Comparison of ENCODE assay signal across 21 cellular contexts in genomic region chr22:37647317-37647716, GRCh38. TPM values are rescaled to one million over a fixed set of nuclear protein-coding genes. Genes with fewer than 3 reads are reported as not detected.
DNase-seq lines count a peak whose midpoint lies in the region; ATAC-seq, FAIRE-seq and TF ChIP-seq lines count a peak whose summit lies in the region.
"Had no signal": no experiment of that assay in that cellular context is flagged by ENCODE, and none has a peak within 500 bp of the region (broad histone marks: within the 10 kb centered on the region; RNA-seq: fewer than 3 reads in every experiment).

No MANE protein-coding gene starts in this region.

- H3K4me3 ChIP-seq in RWPE2 (ENCODE audit: severe bottlenecking) (no peak overlapping the region), esophagus (ENCODE audit: low read depth in 1 of 2, low read length in 2 of 2) (no peak overlapping the region), pancreas (no peak overlapping the region)
- H3K4me3 ChIP-seq: GM23338 had no signal

- H3K4me1 ChIP-seq in RWPE2 (ENCODE audit: insufficient read depth, poor library complexity, severe bottlenecking) (no peaks in the 10 kb centered on the region), esophagus (ENCODE audit: control insufficient read depth in 2 of 2, insufficient read depth in 2 of 2, low read length in 1 of 2) (peaks cover 0 to 9% of the 10 kb centered on the region in 2 donors), pancreas (no peaks in the 10 kb centered on the region)
- H3K4me1 ChIP-seq: BE2C, Caco-2 had no signal

- ATAC-seq in RWPE2 (ENCODE audit: low read depth) = no peak
- no peak for ATAC-seq in pancreas
- ATAC-seq in GM19035 (IDR thresholded peaks at IDR 0.05; ENCODE audit: unreplicated experiment) = no peak
- ATAC-seq: GM23338, HepG2 had no signal

- intact Hi-C loops in pancreas (cut with DNase I) = loop anchor here in 1 of 3 donors (10.0 kb wide), 1 partner anchor 147 kb away; no protein-coding TSS in a partner anchor

- H3K27ac ChIP-seq in RWPE2 (ENCODE audit: poor library complexity, severe bottlenecking) = no peak overlapping the region
- H3K27ac ChIP-seq in esophagus (ENCODE audit: low read depth in 2 of 2, low read length in 1 of 2) = peak overlapping the region; percentile 13 to 85
- H3K27ac ChIP-seq in pancreas = peak overlapping the region in 3 of 4 donors; percentile 22 to 50 (median 34)

- FAIRE-seq in pancreas (lab: Jason Lieb, UNC) = no peak
- FAIRE-seq: A204.1, D721Med, G401.6, GM12892, GM18507, H54, HepG2 had no signal

- H3K27me3 ChIP-seq in RWPE2 (ENCODE audit: insufficient read depth, poor library complexity, severe bottlenecking) = no peaks in the 10 kb centered on the region
- no peaks in the 10 kb centered on the region for H3K27me3 ChIP-seq in esophagus (ENCODE audit: control insufficient read depth in 1 of 2, insufficient read depth in 2 of 2, low read length in 2 of 2)
- no peaks in the 10 kb centered on the region for H3K27me3 ChIP-seq in pancreas
- H3K27me3 ChIP-seq: BE2C had no signal

- WGBS in esophagus, 2 donors = 90 to 94% methylated on average over 8 to 9 of the region's 9 CpGs
- WGBS in pancreas, 2 donors = 94 to 95% methylated on average over 9 of the region's 9 CpGs

- peaks cover 97% of the 10 kb centered on the region for H3K36me3 ChIP-seq in RWPE2 (ENCODE audit: low read depth)
- H3K36me3 ChIP-seq in esophagus (ENCODE audit: control insufficient read depth in 2 of 2, insufficient read depth in 2 of 2, low read length in 1 of 2) = peaks cover 0 to 46% of the 10 kb centered on the region in 2 donors
- H3K36me3 ChIP-seq in pancreas = no peaks in the 10 kb centered on the region

- no peak for TF ChIP-seq CTCF in RWPE2 (IDR thresholded peaks at IDR 0.05; ENCODE audit: poor library complexity, severe bottlenecking)
- TF ChIP-seq CTCF in pancreas (IDR thresholded peaks at IDR 0.05) = no peak

- H3K9me3 ChIP-seq in RWPE2 (ENCODE audit: severe bottlenecking) (no peaks in the 10 kb centered on the region), esophagus (ENCODE audit: control insufficient read depth in 2 of 2, insufficient read depth in 1 of 2, low read depth in 1 of 2, low read length in 1 of 2) (no peaks in the 10 kb centered on the region), pancreas (no peaks in the 10 kb centered on the region)
- H3K9me3 ChIP-seq: BE2C, Caco-2 had no signal

- DNase-seq in RWPE2 (ENCODE audit: low spot score) = peak; percentile 51
- DNase-seq in pancreas = peak in 1 of 6 donors; percentile 26
- no peak for DNase-seq in HPDE6-E6E7 (ENCODE audit: extremely low spot score)
- DNase-seq in activated naive CD4-positive, alpha-beta T cell treated with Interleukin-2 at 50 U/mL for 16 hours = no peak
- DNase-seq: ACHN; BE2C; C1 segment of cervical spinal cord; Caco-2; CD4-positive, alpha-beta T cell; HCEC 1CT; HFFc6 had no signal

RNA-seq across cellular contexts. Expression of gene SH3BP1, which starts 7.8 kb away (rescaled TPM):
- 10 to 100 TPM; 39.8 to 42.0 TPM for polyA plus RNA-seq in esophagus
- 1 to 10 TPM; 2.0 to 9.3 (median 3.9) TPM for total RNA-seq in pancreas
- polyA plus RNA-seq in pancreas = 1 to 10 TPM; 2.7 to 5.9 TPM

RNA-seq across cellular contexts. Expression of gene PDXP, which starts 11.2 kb away (rescaled TPM):
- polyA plus RNA-seq in esophagus (1 to 10 TPM; 1.4 to 2.2 TPM), pancreas (10 to 100 TPM in 1 of 2 donors, 1 to 10 TPM in 1; 4.6 to 16.3 TPM)
- total RNA-seq in pancreas = 1 to 10 TPM; 3.6 to 6.8 (median 5.4) TPM

RNA-seq across cellular contexts. Expression of gene LGALS1, which starts 28.1 kb away (rescaled TPM):
- polyA plus RNA-seq in esophagus (100 to 1,000 TPM; 160 to 194 TPM), pancreas (100 to 1,000 TPM; 172 to 249 TPM)
- 100 to 1,000 TPM in 2 of 6 donors, 10 to 100 TPM in 4; 15.9 to 191 (median 40.9) TPM for total RNA-seq in pancreas

RNA-seq across cellular contexts. Expression of gene GGA1, which starts 38.7 kb away (rescaled TPM):
- 10 to 100 TPM; 34.2 to 55.6 TPM for polyA plus RNA-seq in esophagus
- 10 to 100 TPM; 17.9 to 36.4 (median 21.5) TPM for total RNA-seq in pancreas
- 10 to 100 TPM; 81.5 to 84.9 TPM for polyA plus RNA-seq in pancreas

RNA-seq across cellular contexts. Expression of gene NOL12, which starts 38.8 kb away (rescaled TPM):
- polyA plus RNA-seq in esophagus = 10 to 100 TPM; 35.2 to 43.3 TPM
- total RNA-seq in pancreas = 10 to 100 TPM in 2 of 6 donors, 1 to 10 TPM in 4; 6.0 to 12.3 (median 8.5) TPM
- polyA plus RNA-seq in pancreas = 10 to 100 TPM; 19.0 to 25.6 TPM

Comparison
In these comparisons a context has a peak if more than half of its experiments do, and no peak if none do; other contexts are left out.
1. RNA of gene SH3BP1, which starts 7.8 kb away (polyA plus RNA-seq): 39.8 to 42.0 TPM in esophagus; 2.7 to 5.9 TPM in pancreas; every median in the first group is over 4 times any median in the second.